Comparison of ENCODE assay signal across 9 cellular contexts in genomic region chr13:49214917-49215376, GRCh38. TPM values are rescaled to one million over a fixed set of nuclear protein-coding genes. Genes with fewer than 3 reads are reported as not detected.
A peak's percentile ranks its signal among the peaks of the same experiment; 100 is the strongest.
DNase-seq lines count a peak whose midpoint lies in the region; ATAC-seq, FAIRE-seq and TF ChIP-seq lines count a peak whose summit lies in the region.
"Had no signal": no experiment of that assay in that cellular context is flagged by ENCODE, and none has a peak within 500 bp of the region (broad histone marks: within the 10 kb centered on the region; RNA-seq: fewer than 3 reads in every experiment).

No MANE protein-coding gene starts in this region.

- H4K20me1 ChIP-seq in HCT116 (ENCODE audit: insufficient read depth): no peaks in the 10 kb centered on the region

- H3K9ac ChIP-seq in HCT116 (ENCODE audit: low read length): no peak overlapping the region

- RAD21 ChIA-PET in HCT116 (lab: Charles Lee; ENCODE audit: low non-redundant PET in 1 of 2, low total read pairs in 2 of 2, uncharacterized antibody in 2 of 2, unreplicated experiment in 2 of 2): no interaction called here

- no peak overlapping the region for H3K27ac ChIP-seq in HCT116 (ENCODE audit: low read depth, low read length)

- peaks cover 0 to 3% (median 0%) of the 10 kb centered on the region in 9 donors for H3K9me3 Mint-ChIP-seq in naive thymus-derived CD8-positive, alpha-beta T cell

- no peaks in the 10 kb centered on the region for H3K9me2 ChIP-seq in HCT116 (ENCODE audit: insufficient read depth)

- H3K4me1 ChIP-seq in HCT116 (ENCODE audit: control insufficient read depth in 1 of 2, insufficient read depth in 2 of 2, low read length in 2 of 2): peaks cover 3 to 9% of the 10 kb centered on the region in 2 experiments; a peak in 3 of 4 replicates

- FAIRE-seq in RCC 7860 (lab: Jason Lieb, UNC): no peak

- H3K4me1 Mint-ChIP-seq in naive thymus-derived CD8-positive, alpha-beta T cell: peaks cover 10 to 35% (median 19%) of the 10 kb centered on the region in 4 donors

- no peak for TF ChIP-seq RAD21 in HCT116 (IDR thresholded peaks at IDR 0.05; ENCODE audit: low read depth)

- no peaks in the 10 kb centered on the region for H3K36me3 ChIP-seq in HCT116 (ENCODE audit: control insufficient read depth in 1 of 2, insufficient read depth in 2 of 2, low read length in 2 of 2)

- peak; percentile 91 for ATAC-seq in HCT116
- ATAC-seq in naive thymus-derived CD8-positive, alpha-beta T cell: peak; percentile 81 to 91
- ATAC-seq in HG03457 (IDR thresholded peaks at IDR 0.05; ENCODE audit: unreplicated experiment): no peak

- peak; percentile 34 for TF ChIP-seq CTCF in GM12864 (IDR thresholded peaks at IDR 0.05; ENCODE audit: low read depth, low read length, missing control alignments)
- peak in 2 of 3 experiments; percentile 27 to 32; a peak in 1 of 6 replicates for TF ChIP-seq CTCF in HCT116 (IDR thresholded peaks at IDR 0.05 in 2 of 3, conservative IDR thresholded peaks at IDR 0.05 in 1 of 3; ENCODE audit: borderline replicate concordance in 1 of 3, insufficient read depth in 1 of 3, low read depth in 2 of 3, low read length in 2 of 3)

- intact Hi-C loops in HCT116 (cut with micrococcal nuclease): no loop called here

- peak overlapping the region in 8 of 10 donors; percentile 30 to 83 (median 65) for H3K27ac Mint-ChIP-seq in naive thymus-derived CD8-positive, alpha-beta T cell

- POLR2A ChIA-PET in HCT116 (lab: Charles Lee): no interaction called here
- POLR2A ChIA-PET in naive thymus-derived CD8-positive, alpha-beta T cell (lab: Charles Lee): interaction anchor here (1.3 kb wide), 1 partner anchor 33 kb away, joined by 5 read pairs; the partner anchor contains the start of gene CDADC1

- H3K4me3 ChIP-seq in GM12864 (ENCODE audit: low read depth, low read length): no peak overlapping the region
- no peak overlapping the region for H3K4me3 ChIP-seq in HCT116 (replicated peaks in 1 of 2; ENCODE audit: low read depth in 1 of 2, low read length in 2 of 2)

- H3K27me3 ChIP-seq in HCT116 (ENCODE audit: insufficient read depth, low read length): no peaks in the 10 kb centered on the region

- H2AFZ ChIP-seq in HCT116 (ENCODE audit: low read depth, low read length, poor library complexity, severe bottlenecking): no peak overlapping the region

- peaks cover 0 to 12% (median 0%) of the 10 kb centered on the region in 3 donors for H3K36me3 Mint-ChIP-seq in naive thymus-derived CD8-positive, alpha-beta T cell

- H3K4me2 ChIP-seq in HCT116 (ENCODE audit: low read length): peak overlapping the region; percentile 18

- BruUV-seq in HCT116 (replicated peaks; lab: Mats Ljungman, UMichigan): no TSS peak

- TF ChIP-seq POLR2A in HCT116 (IDR thresholded peaks at IDR 0.05; ENCODE audit: borderline replicate concordance, extremely low read depth, insufficient read depth, insufficient read length): no peak

- H3K79me2 ChIP-seq in HCT116 (ENCODE audit: insufficient read depth, low read length): no peaks in the 10 kb centered on the region

- H3K27me3 Mint-ChIP-seq in naive thymus-derived CD8-positive, alpha-beta T cell: peaks cover 24 to 36% (median 30%) of the 10 kb centered on the region in 5 donors

- peak; percentile 31 for DNase-seq in GM12864 (ENCODE audit: low read depth)
- DNase-seq in HCT116 (ENCODE audit: low read depth, low spot score): peak; percentile 19
- DNase-seq in RPMI7951 (ENCODE audit: low read depth): peak; percentile 21
- DNase-seq in amniotic epithelial cell (ENCODE audit: low read depth): peak; percentile 34
- peak in 8 of 10 donors; percentile 6 to 50 (median 34) for DNase-seq in naive thymus-derived CD8-positive, alpha-beta T cell
- no peak for DNase-seq in NCI-H2196 treated with DMSO at 0.1 percent for 48 hours (lab: John Stamatoyannopoulos, UW; ENCODE audit: unreplicated experiment)
- no peak for DNase-seq in RCC 7860 (ENCODE audit: low spot score)

- H3K9me3 ChIP-seq in HCT116 (ENCODE audit: control insufficient read depth in 1 of 2, insufficient read depth in 1 of 2, low read depth in 1 of 2, low read length in 2 of 2): no peaks in the 10 kb centered on the region

- CTCF ChIA-PET in HCT116 (lab: Charles Lee): interaction anchor here (0.7 to 1.0 kb wide), 2 partner anchors 33 to 392 kb away, joined by 3 to 4 read pairs; partner anchors contain the start of gene CDADC1

- H3K4me3 Mint-ChIP-seq in naive thymus-derived CD8-positive, alpha-beta T cell: peak overlapping the region in 5 of 10 donors; percentile 21 to 67 (median 32)

TF ChIP-seq in HCT116, 20 proteins besides CTCF, POLR2A, EP300 and RAD21:
- TF ChIP-seq POLR2AphosphoS5 (IDR thresholded peaks at IDR 0.05; ENCODE audit: low read depth, low read length) (peak; percentile 28; the same call in 1 of the 2 replicates), CEBPB (IDR thresholded peaks at IDR 0.05; ENCODE audit: low read depth) (0 out of 2 replicates have a peak, but pooled peaks have one; percentile 6), TCF7L2 (IDR thresholded peaks at IDR 0.05; ENCODE audit: borderline replicate concordance, extremely low read depth, insufficient read depth, insufficient read length) (no peak), ELF1 (IDR thresholded peaks at IDR 0.05; ENCODE audit: borderline replicate concordance, low read depth) (no peak), JUND (IDR thresholded peaks at IDR 0.05) (no peak), MAX (IDR thresholded peaks at IDR 0.05) (peak; percentile 58)

RNA-seq across cellular contexts. Expression of gene MLNR, which starts 5.2 kb away (rescaled TPM):
- total RNA-seq in HCT116 (2021; ENCODE audit: unreplicated experiment): not detected
- not detected in 2 replicates for polyA plus RNA-seq in HCT116 (2012)
- not detected in 2 replicates for total RNA-seq in RPMI7951 (2014; rRNA removed; shearing (Covaris generic))
- total RNA-seq in naive thymus-derived CD8-positive, alpha-beta T cell: not detected
- not detected for polyA plus RNA-seq in naive thymus-derived CD8-positive, alpha-beta T cell
- polyA plus RNA-seq: thymus had no signal

RNA-seq across cellular contexts. Expression of gene CDADC1, which starts 32.8 kb away (rescaled TPM):
- total RNA-seq in HCT116 (2021; ENCODE audit: unreplicated experiment): 7.6 TPM
- 3.9 and 4.4 TPM in 2 replicates for polyA plus RNA-seq in HCT116 (2012)
- total RNA-seq in RPMI7951 (2014; rRNA removed; shearing (Covaris generic)): 3.8 and 4.3 TPM in 2 replicates
- 10 to 100 TPM; 13.0 to 13.3 TPM for total RNA-seq in naive thymus-derived CD8-positive, alpha-beta T cell
- polyA plus RNA-seq in naive thymus-derived CD8-positive, alpha-beta T cell: 1 to 10 TPM; 7.8 to 8.9 (median 8.8) TPM

Comparison
In these comparisons a context has a peak if more than half of its experiments do, and no peak if none do; other contexts are left out.
1. DNase-seq: peak in GM12864 (single experiment), HCT116 (single experiment), RPMI7951 (single experiment), amniotic epithelial cell (single experiment) and naive thymus-derived CD8-positive, alpha-beta T cell (8 of 10); none in NCI-H2196 treated with DMSO at 0.1 percent for 48 hours (single experiment) and RCC 7860 (single experiment).